13 cellular contexts compared by ENCODE assay signal in the genomic region with DNA sequence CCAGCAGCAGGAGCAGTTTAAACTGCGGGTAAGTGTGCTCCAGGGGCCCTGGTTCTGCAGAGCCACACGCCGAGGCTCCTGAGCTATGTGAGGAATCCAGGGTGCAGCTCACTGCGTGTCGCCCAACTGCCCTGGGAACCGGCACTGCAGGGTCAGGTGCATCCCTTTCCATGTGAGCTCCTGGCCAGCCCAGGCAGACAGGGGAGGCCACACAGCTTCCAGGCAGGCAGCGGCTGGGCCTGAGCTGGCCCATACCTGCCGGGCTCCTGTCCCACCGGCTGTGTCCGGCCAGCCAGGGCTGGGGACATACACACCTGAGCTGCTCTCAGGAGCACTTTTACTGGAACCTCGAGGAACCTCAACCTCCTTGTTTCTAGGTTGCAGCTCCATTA. TPM values are rescaled to one million over a fixed set of nuclear protein-coding genes. Genes with fewer than 3 reads are reported as not detected.
DNase-seq lines count a peak whose midpoint lies in the region; ATAC-seq and TF ChIP-seq lines count a peak whose summit lies in the region.
"Had no signal": no experiment of that assay in that cellular context is flagged by ENCODE, and none has a peak within 500 bp of the region (broad histone marks: within the 10 kb centered on the region; RNA-seq: fewer than 3 reads in every experiment).

No MANE protein-coding gene starts in this region.

- H3K9me3 ChIP-seq in osteoblast (ENCODE audit: low read depth, low read length) (no peaks in the 10 kb centered on the region), uterus (no peaks in the 10 kb centered on the region)
- H3K9me3 ChIP-seq: MG63 had no signal

- H2AFZ ChIP-seq in osteoblast (ENCODE audit: low read length): no peak overlapping the region

- no peaks in the 10 kb centered on the region for H3K4me1 Mint-ChIP-seq in activated naive CD8-positive, alpha-beta T cell treated with anti-CD3 and anti-CD28 coated beads, Interleukin-2, amount 10 ng/mL, durations not matched to agents 7 days and 5 days
- no peaks in the 10 kb centered on the region for H3K4me1 Mint-ChIP-seq in activated naive CD8-positive, alpha-beta T cell treated with anti-CD3 and anti-CD28 coated beads for 36 hours
- H3K4me1 Mint-ChIP-seq in glutamatergic neuron (ENCODE audit: low read depth, unreplicated experiment): peaks cover 6% of the 10 kb centered on the region
- H3K4me1 Mint-ChIP-seq: activated CD4-positive, alpha-beta T cell treated with anti-CD3 and anti-CD28 coated beads, Interleukin-2, amount 10 ng/mL, durations not matched to agents 7 days and 5 days had no signal

- H3K4me1 ChIP-seq in osteoblast (ENCODE audit: insufficient read depth, low read length) (peaks cover 11% of the 10 kb centered on the region), uterus (peaks cover 5 to 13% of the 10 kb centered on the region in 2 donors)

- no peaks in the 10 kb centered on the region for H3K9me3 Mint-ChIP-seq in activated naive CD8-positive, alpha-beta T cell treated with anti-CD3 and anti-CD28 coated beads, Interleukin-2, amount 10 ng/mL, durations not matched to agents 7 days and 5 days
- H3K9me3 Mint-ChIP-seq in activated naive CD8-positive, alpha-beta T cell treated with anti-CD3 and anti-CD28 coated beads for 36 hours: no peaks in the 10 kb centered on the region
- peaks cover 2% of the 10 kb centered on the region for H3K9me3 Mint-ChIP-seq in glutamatergic neuron (ENCODE audit: unreplicated experiment)
- H3K9me3 Mint-ChIP-seq: activated CD4-positive, alpha-beta T cell treated with anti-CD3 and anti-CD28 coated beads, Interleukin-2, amount 10 ng/mL, durations not matched to agents 7 days and 5 days; activated T-helper 1 cell treated with anti-CD3 and anti-CD28 coated beads, Interleukin-12 subunit alpha, Interleukin-12 subunit beta, Interleukin-2, Interleukin-4 antibody, amounts not matched to agents 30 ng/mL and 10 ng/mL and 1 ng/mL, durations not matched to agents 14 hours and 24 hours and 36 hours had no signal

- peak; percentile 23 for DNase-seq in activated naive CD8-positive, alpha-beta T cell treated with anti-CD3 and anti-CD28 coated beads, Interleukin-2, amount 10 ng/mL, durations not matched to agents 7 days and 5 days
- DNase-seq in activated naive CD8-positive, alpha-beta T cell treated with anti-CD3 and anti-CD28 coated beads for 36 hours: no peak
- DNase-seq in glutamatergic neuron (peak; percentile 5), osteoblast (ENCODE audit: insufficient read length, low spot score, missing footprints) (no peak), uterus (peak in 1 of 2 donors; percentile 24), GM10248 (ENCODE audit: extremely low spot score) (no peak), NOMO-1 treated with DMSO at 0.1 percent for 48 hours (lab: John Stamatoyannopoulos, UW; ENCODE audit: unreplicated experiment) (no peak)
- DNase-seq: activated CD4-positive, alpha-beta T cell treated with anti-CD3 and anti-CD28 coated beads, Interleukin-2, amount 10 ng/mL, durations not matched to agents 7 days and 5 days; NCI-H2029; stimulated activated naive CD8-positive, alpha-beta T cell treated with anti-CD3 and anti-CD28 coated beads, Interleukin-15, Interleukin-2, amounts not matched to agents 100 U/mL and 50 U/mL, for 24 hours had no signal

- H4K20me1 ChIP-seq in osteoblast (ENCODE audit: insufficient read depth, low read length): no peaks in the 10 kb centered on the region

- POLR2A ChIA-PET in activated naive CD8-positive, alpha-beta T cell treated with anti-CD3 and anti-CD28 coated beads, Interleukin-2, amount 10 ng/mL, durations not matched to agents 7 days and 5 days (lab: Charles Lee): no interaction called here
- POLR2A ChIA-PET in GM10248 (lab: Yijun Ruan, JAX): no interaction called here

- ATAC-seq in activated naive CD8-positive, alpha-beta T cell treated with anti-CD3 and anti-CD28 coated beads, Interleukin-2, amount 10 ng/mL, durations not matched to agents 7 days and 5 days (ENCODE audit: low read depth): no peak
- ATAC-seq in HG02981 (IDR thresholded peaks at IDR 0.05; ENCODE audit: unreplicated experiment): no peak
- ATAC-seq: stimulated activated naive CD8-positive, alpha-beta T cell treated with anti-CD3 and anti-CD28 coated beads, Interleukin-15, Interleukin-2, amounts not matched to agents 100 U/mL and 50 U/mL, for 24 hours had no signal

- no peaks in the 10 kb centered on the region for H3K36me3 ChIP-seq in osteoblast (ENCODE audit: insufficient read depth, low read length)
- no peaks in the 10 kb centered on the region for H3K36me3 ChIP-seq in uterus
- H3K36me3 ChIP-seq: MG63 had no signal

- H3K79me2 ChIP-seq in osteoblast (ENCODE audit: insufficient read depth, low read length): no peaks in the 10 kb centered on the region

- H3K27me3 Mint-ChIP-seq in activated naive CD8-positive, alpha-beta T cell treated with anti-CD3 and anti-CD28 coated beads, Interleukin-2, amount 10 ng/mL, durations not matched to agents 7 days and 5 days: no peaks in the 10 kb centered on the region
- peaks cover 9% of the 10 kb centered on the region for H3K27me3 Mint-ChIP-seq in activated naive CD8-positive, alpha-beta T cell treated with anti-CD3 and anti-CD28 coated beads for 36 hours
- peaks cover 1% of the 10 kb centered on the region for H3K27me3 Mint-ChIP-seq in glutamatergic neuron (ENCODE audit: unreplicated experiment)
- H3K27me3 Mint-ChIP-seq: activated CD4-positive, alpha-beta T cell treated with anti-CD3 and anti-CD28 coated beads, Interleukin-2, amount 10 ng/mL, durations not matched to agents 7 days and 5 days had no signal

- peak overlapping the region; percentile 63 for H3K4me2 ChIP-seq in osteoblast (ENCODE audit: insufficient read depth, low read length)

- H3K36me3 Mint-ChIP-seq in activated naive CD8-positive, alpha-beta T cell treated with anti-CD3 and anti-CD28 coated beads, Interleukin-2, amount 10 ng/mL, durations not matched to agents 7 days and 5 days: no peaks in the 10 kb centered on the region
- no peaks in the 10 kb centered on the region for H3K36me3 Mint-ChIP-seq in activated naive CD8-positive, alpha-beta T cell treated with anti-CD3 and anti-CD28 coated beads for 36 hours
- H3K36me3 Mint-ChIP-seq in glutamatergic neuron (ENCODE audit: unreplicated experiment): no peaks in the 10 kb centered on the region

- H3K27ac Mint-ChIP-seq in activated naive CD8-positive, alpha-beta T cell treated with anti-CD3 and anti-CD28 coated beads, Interleukin-2, amount 10 ng/mL, durations not matched to agents 7 days and 5 days: no peak overlapping the region
- H3K27ac Mint-ChIP-seq in activated naive CD8-positive, alpha-beta T cell treated with anti-CD3 and anti-CD28 coated beads for 36 hours: no peak overlapping the region
- H3K27ac Mint-ChIP-seq in glutamatergic neuron (ENCODE audit: unreplicated experiment): no peak overlapping the region
- H3K27ac Mint-ChIP-seq: activated CD4-positive, alpha-beta T cell treated with anti-CD3 and anti-CD28 coated beads, Interleukin-2, amount 10 ng/mL, durations not matched to agents 7 days and 5 days; activated T-helper 1 cell treated with anti-CD3 and anti-CD28 coated beads, Interleukin-12 subunit alpha, Interleukin-12 subunit beta, Interleukin-2, Interleukin-4 antibody, amounts not matched to agents 30 ng/mL and 10 ng/mL and 1 ng/mL, durations not matched to agents 14 hours and 24 hours and 36 hours had no signal

- TF ChIP-seq CTCF in glutamatergic neuron (IDR thresholded peaks at IDR 0.05; ENCODE audit: partially characterized antibody, unreplicated experiment): no peak
- no peak for TF ChIP-seq CTCF in osteoblast (IDR thresholded peaks at IDR 0.05; ENCODE audit: extremely low read depth, low read depth, low read length)
- TF ChIP-seq CTCF in uterus (IDR thresholded peaks at IDR 0.05): no peak
- TF ChIP-seq CTCF in GM10248 (IDR thresholded peaks at IDR 0.05; ENCODE audit: control extremely low read depth, extremely low read depth, low read depth, missing control alignments): no peak

- intact Hi-C loops in uterus (cut with DNase I; ENCODE audit: low total_unique reads): no loop called here

- H3K27me3 ChIP-seq in osteoblast (ENCODE audit: insufficient read depth, low read length) (peaks cover 9% of the 10 kb centered on the region), uterus (no peaks in the 10 kb centered on the region)
- H3K27me3 ChIP-seq: MG63 had no signal

- H3K27ac ChIP-seq in osteoblast (ENCODE audit: low read depth, low read length) (no peak overlapping the region), uterus (peak overlapping the region; percentile 82 to 84)

- H3K4me3 Mint-ChIP-seq in activated naive CD8-positive, alpha-beta T cell treated with anti-CD3 and anti-CD28 coated beads, Interleukin-2, amount 10 ng/mL, durations not matched to agents 7 days and 5 days: no peak overlapping the region
- no peak overlapping the region for H3K4me3 Mint-ChIP-seq in activated naive CD8-positive, alpha-beta T cell treated with anti-CD3 and anti-CD28 coated beads for 36 hours
- H3K4me3 Mint-ChIP-seq in glutamatergic neuron (ENCODE audit: unreplicated experiment): no peak overlapping the region
- H3K4me3 Mint-ChIP-seq: activated CD4-positive, alpha-beta T cell treated with anti-CD3 and anti-CD28 coated beads, Interleukin-2, amount 10 ng/mL, durations not matched to agents 7 days and 5 days; activated T-helper 1 cell treated with anti-CD3 and anti-CD28 coated beads, Interleukin-12 subunit alpha, Interleukin-12 subunit beta, Interleukin-2, Interleukin-4 antibody, amounts not matched to agents 30 ng/mL and 10 ng/mL and 1 ng/mL, durations not matched to agents 14 hours and 24 hours and 36 hours had no signal

- CTCF ChIA-PET in GM10248 (lab: Yijun Ruan, JAX): no interaction called here

- no peak overlapping the region for H3K4me3 ChIP-seq in osteoblast (ENCODE audit: insufficient read depth, low read length)
- no peak overlapping the region for H3K4me3 ChIP-seq in uterus
- H3K4me3 ChIP-seq: MG63 had no signal

- TF ChIP-seq POLR2A in uterus (IDR thresholded peaks at IDR 0.05): no peak

RNA-seq across cellular contexts. Expression of a gene that starts 18.6 kb away (rescaled TPM):
- total RNA-seq in activated naive CD8-positive, alpha-beta T cell treated with anti-CD3 and anti-CD28 coated beads, Interleukin-2, amount 10 ng/mL, durations not matched to agents 7 days and 5 days: 10 to 100 TPM; 12.5 to 12.8 TPM
- 1 to 10 TPM; 3.5 to 4.0 TPM for total RNA-seq in activated naive CD8-positive, alpha-beta T cell treated with anti-CD3 and anti-CD28 coated beads for 36 hours
- 9.5 TPM for total RNA-seq in glutamatergic neuron (ENCODE audit: unreplicated experiment)
- total RNA-seq in osteoblast: 8.3 and 8.8 TPM in 2 replicates
- 100 to 1,000 TPM in 3 of 4 donors, 10 to 100 TPM in 1; 73.0 to 223 (median 152) TPM for total RNA-seq in uterus

Comparison
In these comparisons a context has a peak if more than half of its experiments do, and no peak if none do; other contexts are left out.
1. DNase-seq: peak in activated naive CD8-positive, alpha-beta T cell treated with anti-CD3 and anti-CD28 coated beads, Interleukin-2, amount 10 ng/mL, durations not matched to agents 7 days and 5 days (single experiment) and glutamatergic neuron (single experiment); none in activated naive CD8-positive, alpha-beta T cell treated with anti-CD3 and anti-CD28 coated beads for 36 hours (single experiment), osteoblast (single experiment), GM10248 (single experiment) and NOMO-1 treated with DMSO at 0.1 percent for 48 hours (single experiment).